ENCODE assay signal across 9 cellular contexts in the genomic region with DNA sequence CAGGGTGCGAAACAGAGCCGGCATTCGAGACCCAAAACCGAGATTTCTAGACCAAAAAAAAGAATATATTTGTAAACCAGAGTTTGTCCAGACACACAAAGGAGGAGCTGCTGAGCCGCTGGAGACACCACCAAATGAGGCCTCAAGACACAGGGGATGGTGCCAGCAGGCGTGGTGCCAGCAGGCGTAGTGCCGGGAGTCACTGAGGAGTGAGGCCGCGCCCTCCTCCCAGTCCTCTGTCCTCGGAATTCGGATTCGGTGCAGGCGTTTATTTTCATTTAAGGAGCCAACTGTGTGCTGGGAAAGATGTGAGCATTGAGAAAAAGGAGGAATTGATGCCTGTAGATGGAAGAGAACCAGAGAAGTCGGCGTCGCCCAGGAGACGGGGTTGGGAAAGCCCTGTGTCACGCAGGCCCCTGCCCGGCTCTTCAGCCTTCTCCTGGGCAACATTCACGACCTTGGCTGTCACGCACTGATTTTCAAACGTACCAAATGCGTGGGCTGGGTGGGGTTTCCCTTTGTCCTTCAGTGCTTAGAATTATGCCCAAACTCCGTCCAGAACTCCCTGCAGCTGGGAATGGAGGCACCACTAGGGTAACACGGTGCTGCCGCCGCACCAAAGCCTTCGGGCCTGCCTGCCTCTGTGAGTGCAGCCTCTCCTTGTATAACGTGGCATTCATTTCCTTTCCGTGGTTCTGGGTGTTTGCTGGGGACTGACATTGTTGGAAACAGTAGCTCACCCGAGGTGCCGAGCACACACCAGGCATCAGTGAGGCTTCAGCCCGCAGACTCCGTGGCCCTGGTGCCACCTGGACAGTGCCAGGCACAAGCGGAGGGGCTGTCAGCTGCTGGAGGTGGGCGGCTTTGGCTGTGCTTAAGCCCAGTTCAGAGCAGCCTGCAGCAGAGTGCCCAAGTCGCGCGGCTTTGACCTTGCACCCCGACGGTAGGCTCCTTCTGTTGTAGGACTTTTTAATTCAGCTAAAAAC. TPM values are rescaled to one million over a fixed set of nuclear protein-coding genes. Genes with fewer than 3 reads are reported as not detected.
A peak's percentile ranks its signal among the peaks of the same experiment; 100 is the strongest.
DNase-seq lines count a peak whose midpoint lies in the region; ATAC-seq, FAIRE-seq and TF ChIP-seq lines count a peak whose summit lies in the region.
"Had no signal": no experiment of that assay in that cellular context is flagged by ENCODE, and none has a peak within 500 bp of the region (broad histone marks: within the 10 kb centered on the region; RNA-seq: fewer than 3 reads in every experiment).

No MANE protein-coding gene starts in this region.

- DNase-seq in AG08395 (ENCODE audit: low spot score) = peak; percentile 95
- peak; percentile 42 for DNase-seq in RWPE1 (ENCODE audit: low spot score)
- DNase-seq in frontal cortex (ENCODE audit: low spot score in 2 of 2) = peak; percentile 58 to 74
- no peak for DNase-seq in osteocyte (ENCODE audit: extremely low spot score, unreplicated experiment)
- DNase-seq in foreskin melanocyte = no peak
- DNase-seq in naive thymus-derived CD4-positive, alpha-beta T cell = no peak
- DNase-seq in stimulated activated naive CD4-positive, alpha-beta T cell (lab: John Stamatoyannopoulos, UW) = no peak
- DNase-seq in NCI-H226 = no peak
- DNase-seq: H7 had no signal

- no peak overlapping the region for H3K4me3 Mint-ChIP-seq in osteocyte (ENCODE audit: unreplicated experiment)
- no peak overlapping the region for H3K4me3 Mint-ChIP-seq in naive thymus-derived CD4-positive, alpha-beta T cell

- H3K4me1 Mint-ChIP-seq in osteocyte (ENCODE audit: unreplicated experiment) = peaks cover 5% of the 10 kb centered on the region
- H3K4me1 Mint-ChIP-seq in naive thymus-derived CD4-positive, alpha-beta T cell = peaks cover 17 to 22% (median 21%) of the 10 kb centered on the region in 7 donors

- TF ChIP-seq CTCF in RWPE1 (conservative IDR thresholded peaks at IDR 0.05; ENCODE audit: low read depth) (no peak), osteocyte (IDR thresholded peaks at IDR 0.05) (no peak)

- no peaks in the 10 kb centered on the region for H3K9me3 Mint-ChIP-seq in osteocyte (ENCODE audit: unreplicated experiment)
- peaks cover 0 to 4% (median 0%) of the 10 kb centered on the region in 11 donors for H3K9me3 Mint-ChIP-seq in naive thymus-derived CD4-positive, alpha-beta T cell

- CTCF ChIA-PET in RWPE1 (lab: Yijun Ruan, JAX) = interaction anchor here (0.6 to 0.7 kb wide), 2 partner anchors 11 to 57 kb away, joined by 3 to 5 read pairs; no protein-coding TSS in a partner anchor
- CTCF ChIA-PET in naive thymus-derived CD4-positive, alpha-beta T cell (lab: Charles Lee) = no interaction called here

- no peak for ATAC-seq in naive thymus-derived CD4-positive, alpha-beta T cell

- no peaks in the 10 kb centered on the region for H3K27me3 Mint-ChIP-seq in osteocyte (ENCODE audit: unreplicated experiment)
- no peaks in the 10 kb centered on the region for H3K27me3 Mint-ChIP-seq in naive thymus-derived CD4-positive, alpha-beta T cell

- POLR2A ChIA-PET in RWPE1 (lab: Yijun Ruan, JAX; ENCODE audit: low non-redundant PET) = no interaction called here
- POLR2A ChIA-PET in naive thymus-derived CD4-positive, alpha-beta T cell (lab: Charles Lee) = interaction anchor here (0.6 kb wide), 1 partner anchor 77 kb away, joined by 4 read pairs; no protein-coding TSS in a partner anchor

- H3K27ac Mint-ChIP-seq in osteocyte (ENCODE audit: unreplicated experiment) = peak overlapping the region; percentile 17
- H3K27ac Mint-ChIP-seq in naive thymus-derived CD4-positive, alpha-beta T cell = peak overlapping the region in 1 of 9 donors; percentile 56

- H3K4me3 ChIP-seq in naive thymus-derived CD4-positive, alpha-beta T cell (ENCODE audit: low read length) = no peak overlapping the region

- no peak for FAIRE-seq in frontal cortex (lab: Jason Lieb, UNC)

- peaks cover 0 to 63% (median 3%) of the 10 kb centered on the region in 3 experiments for H3K36me3 ChIP-seq in naive thymus-derived CD4-positive, alpha-beta T cell (ENCODE audit: control insufficient read depth in 2 of 3, insufficient read depth in 3 of 3, low read length in 3 of 3)

- H3K4me1 ChIP-seq in naive thymus-derived CD4-positive, alpha-beta T cell (ENCODE audit: control insufficient read depth in 2 of 2, insufficient read depth in 2 of 2, low read length in 2 of 2) = peaks cover 8 to 17% of the 10 kb centered on the region in 2 donors

- intact Hi-C loops in naive thymus-derived CD4-positive, alpha-beta T cell (cut with micrococcal nuclease) = no loop called here

- H3K27me3 ChIP-seq in naive thymus-derived CD4-positive, alpha-beta T cell (ENCODE audit: control insufficient read depth in 2 of 2, insufficient read depth in 2 of 2, low read length in 2 of 2) = no peaks in the 10 kb centered on the region

- H3K36me3 Mint-ChIP-seq in osteocyte (ENCODE audit: unreplicated experiment) = peaks cover 21% of the 10 kb centered on the region
- peaks cover 15 to 31% (median 31%) of the 10 kb centered on the region in 5 donors for H3K36me3 Mint-ChIP-seq in naive thymus-derived CD4-positive, alpha-beta T cell

- H3K9me3 ChIP-seq in naive thymus-derived CD4-positive, alpha-beta T cell (ENCODE audit: control insufficient read depth in 2 of 3, low read length in 3 of 3) = no peaks in the 10 kb centered on the region

- peak overlapping the region; percentile 55 for H3K27ac ChIP-seq in RWPE1
- H3K27ac ChIP-seq in naive thymus-derived CD4-positive, alpha-beta T cell (ENCODE audit: low read depth, low read length) = no peak overlapping the region

RNA-seq across cellular contexts. Expression of a gene that starts 49.0 kb away (rescaled TPM):
- total RNA-seq in frontal cortex = 10.2 TPM
- total RNA-seq in osteocyte = 31.1 and 35.9 TPM in 2 replicates
- 10 to 100 TPM; 26.4 to 49.9 (median 41.7) TPM for total RNA-seq in naive thymus-derived CD4-positive, alpha-beta T cell
- 10 to 100 TPM; 49.8 to 55.4 TPM for polyA plus RNA-seq in naive thymus-derived CD4-positive, alpha-beta T cell

Comparison
In these comparisons a context has a peak if more than half of its experiments do, and no peak if none do; other contexts are left out.
1. DNase-seq: peak in AG08395 (single experiment), RWPE1 (single experiment) and frontal cortex (2 of 2); none in osteocyte (single experiment), foreskin melanocyte (single experiment), naive thymus-derived CD4-positive, alpha-beta T cell (0 of 9), stimulated activated naive CD4-positive, alpha-beta T cell (0 of 6) and NCI-H226 (single experiment).